In genomic region chr19:58562126-58563033, GRCh38 we compare ENCODE assay signal across 8 cellular contexts. TPM values are rescaled to one million over a fixed set of nuclear protein-coding genes. Genes with fewer than 3 reads are reported as not detected.
A peak's percentile ranks its signal among the peaks of the same experiment; 100 is the strongest.
DNase-seq lines count a peak whose midpoint lies in the region; ATAC-seq and TF ChIP-seq lines count a peak whose summit lies in the region.

No MANE protein-coding gene starts in this region.

- H3K4me3 Mint-ChIP-seq in CD14-positive monocyte (peak overlapping the region; percentile 53 to 84), neural progenitor cell (no peak overlapping the region), mesothelial cell of epicardium (no peak overlapping the region)

- peaks cover 36% of the 10 kb centered on the region for H3F3A ChIP-seq in neural progenitor cell (ENCODE audit: low read depth)

- peak overlapping the region in 1 of 7 donors; percentile 19 for H3K27ac Mint-ChIP-seq in CD14-positive monocyte
- H3K27ac Mint-ChIP-seq in neural progenitor cell = no peak overlapping the region
- no peak overlapping the region for H3K27ac Mint-ChIP-seq in mesothelial cell of epicardium

- H4K20me1 ChIP-seq in neural progenitor cell (ENCODE audit: low read depth) = peaks cover 5% of the 10 kb centered on the region

- H3K4me3 ChIP-seq in RWPE2 (ENCODE audit: severe bottlenecking) (peak overlapping the region; percentile 29), epithelial cell of esophagus (ENCODE audit: low read length) (peak overlapping the region; percentile 57), neural progenitor cell (peak overlapping the region; percentile 26)

- H3K4me1 ChIP-seq in RWPE2 (ENCODE audit: insufficient read depth, poor library complexity, severe bottlenecking) = no peaks in the 10 kb centered on the region
- H3K4me1 ChIP-seq in neural progenitor cell = peaks cover 7% of the 10 kb centered on the region

- no peak overlapping the region for H2AFZ ChIP-seq in neural progenitor cell (replicated peaks)

- peaks cover 23% of the 10 kb centered on the region for H3K79me2 ChIP-seq in neural progenitor cell (ENCODE audit: low read depth)

- peaks cover 13 to 17% of the 10 kb centered on the region in 2 donors for H3K36me3 Mint-ChIP-seq in CD14-positive monocyte
- peaks cover 6% of the 10 kb centered on the region for H3K36me3 Mint-ChIP-seq in neural progenitor cell
- peaks cover 3% of the 10 kb centered on the region for H3K36me3 Mint-ChIP-seq in mesothelial cell of epicardium

- no peak for DNase-seq in CD14-positive monocyte (ENCODE audit: low spot score)
- DNase-seq in RWPE2 (ENCODE audit: low spot score) = no peak
- DNase-seq in epithelial cell of esophagus (ENCODE audit: low read depth) = peak; percentile 68
- peak; percentile 52 for DNase-seq in neural progenitor cell (ENCODE audit: low spot score)
- no peak for DNase-seq in mesothelial cell of epicardium (ENCODE audit: low spot score in 2 of 2, unreplicated experiment in 2 of 2)
- DNase-seq in NAMALWA (ENCODE audit: low spot score) = no peak
- no peak for DNase-seq in effector CD4-positive, alpha-beta T cell
- DNase-seq in DMS53 (lab: John Stamatoyannopoulos, UW) = no peak

- H3K4me1 Mint-ChIP-seq in CD14-positive monocyte (peaks cover 45% of the 10 kb centered on the region), neural progenitor cell (peaks cover 15% of the 10 kb centered on the region), mesothelial cell of epicardium (peaks cover 22% of the 10 kb centered on the region)

- intact Hi-C loops in CD14-positive monocyte (cut with micrococcal nuclease) = no loop called here

- peak; percentile 40 for ATAC-seq in RWPE2 (ENCODE audit: low read depth)

- peak overlapping the region; percentile 63 for H3K4me2 ChIP-seq in neural progenitor cell

- H3K27me3 ChIP-seq in RWPE2 (ENCODE audit: insufficient read depth, poor library complexity, severe bottlenecking) (no peaks in the 10 kb centered on the region), neural progenitor cell (peaks cover 22% of the 10 kb centered on the region)

- no peak overlapping the region for H3K9ac ChIP-seq in neural progenitor cell

- H3K9me3 Mint-ChIP-seq in CD14-positive monocyte (peaks cover 0 to 17% (median 8%) of the 10 kb centered on the region in 7 donors), neural progenitor cell (no peaks in the 10 kb centered on the region), mesothelial cell of epicardium (no peaks in the 10 kb centered on the region)

- TF ChIP-seq CTCF in CD14-positive monocyte (IDR thresholded peaks at IDR 0.05) (no peak), RWPE2 (IDR thresholded peaks at IDR 0.05; ENCODE audit: poor library complexity, severe bottlenecking) (no peak), epithelial cell of esophagus (IDR thresholded peaks at IDR 0.05; ENCODE audit: insufficient read depth, low read depth, low read length, missing control alignments) (no peak), neural progenitor cell (IDR thresholded peaks at IDR 0.05) (no peak), mesothelial cell of epicardium (IDR thresholded peaks at IDR 0.05; ENCODE audit: unreplicated experiment) (no peak)

- H3K36me3 ChIP-seq in RWPE2 (ENCODE audit: low read depth) = no peaks in the 10 kb centered on the region
- H3K36me3 ChIP-seq in neural progenitor cell = no peaks in the 10 kb centered on the region

- H3K27me3 Mint-ChIP-seq in CD14-positive monocyte (ENCODE audit: low read depth in 3 of 3) (peaks cover 39 to 45% (median 39%) of the 10 kb centered on the region in 3 donors), neural progenitor cell (ENCODE audit: insufficient read depth, low read depth) (peaks cover 10% of the 10 kb centered on the region), mesothelial cell of epicardium (ENCODE audit: low read depth) (no peaks in the 10 kb centered on the region)

- H3K9me3 ChIP-seq in RWPE2 (ENCODE audit: severe bottlenecking) (no peaks in the 10 kb centered on the region), neural progenitor cell (ENCODE audit: low read depth) (no peaks in the 10 kb centered on the region)

- H3K27ac ChIP-seq in RWPE2 (ENCODE audit: poor library complexity, severe bottlenecking) (no peak overlapping the region), neural progenitor cell (no peak overlapping the region)

RNA-seq across cellular contexts. Expression of gene UBE2M, which starts 4.0 kb away (rescaled TPM):
- polyA plus RNA-seq in CD14-positive monocyte = 10 to 100 TPM in 1 of 2 donors, 1 to 10 TPM in 1; 7.8 to 14.3 TPM
- total RNA-seq in neural progenitor cell (ENCODE audit: low replicate concordance) (59.3 and 73.3 TPM in 2 replicates), mesothelial cell of epicardium (66.2 to 74.7 TPM (median 73.4 TPM) in 3 replicates)

RNA-seq across cellular contexts. Expression of gene CHMP2A, which starts 7.5 kb away (rescaled TPM):
- polyA plus RNA-seq in CD14-positive monocyte = 100 to 1,000 TPM; 290 to 323 TPM
- total RNA-seq in neural progenitor cell (ENCODE audit: low replicate concordance) (141 and 148 TPM in 2 replicates), mesothelial cell of epicardium (82.9 to 86.5 TPM (median 84.3 TPM) in 3 replicates)

RNA-seq across cellular contexts. Expression of gene MZF1, which starts 10.8 kb away (rescaled TPM):
- 1 to 10 TPM; 1.6 to 1.7 TPM for polyA plus RNA-seq in CD14-positive monocyte
- total RNA-seq in neural progenitor cell (ENCODE audit: low replicate concordance) = 8.4 and 32.3 TPM in 2 replicates
- 42.6 to 43.9 TPM (median 42.8 TPM) in 3 replicates for total RNA-seq in mesothelial cell of epicardium

RNA-seq across cellular contexts. Expression of gene TRIM28, which starts 18.5 kb away (rescaled TPM):
- 10 to 100 TPM; 16.2 to 35.0 TPM for polyA plus RNA-seq in CD14-positive monocyte
- 390 and 678 TPM in 2 replicates for total RNA-seq in neural progenitor cell (ENCODE audit: low replicate concordance)
- 577 to 599 TPM (median 579 TPM) in 3 replicates for total RNA-seq in mesothelial cell of epicardium

RNA-seq across cellular contexts. Expression of gene ZBTB45, which starts 42.8 kb away (rescaled TPM):
- polyA plus RNA-seq in CD14-positive monocyte = 1 to 10 TPM; 2.2 to 2.6 TPM
- 2.2 and 12.8 TPM in 2 replicates for total RNA-seq in neural progenitor cell (ENCODE audit: low replicate concordance)
- 24.4 to 27.1 TPM (median 24.9 TPM) in 3 replicates for total RNA-seq in mesothelial cell of epicardium

Comparison
In these comparisons a context has a peak if more than half of its experiments do, and no peak if none do; other contexts are left out.
1. DNase-seq: peak in epithelial cell of esophagus (single experiment) and neural progenitor cell (single experiment); none in CD14-positive monocyte (single experiment), RWPE2 (single experiment), mesothelial cell of epicardium (0 of 2), NAMALWA (single experiment), effector CD4-positive, alpha-beta T cell (single experiment) and DMS53 (single experiment).
2. H3K4me3 Mint-ChIP-seq: peak in CD14-positive monocyte (2 of 2); none in neural progenitor cell (single experiment) and mesothelial cell of epicardium (single experiment).
3. Peak in every context shown above with its lines, with median percentiles within 50 percentile points of each other: H3K4me3 ChIP-seq.